Comparison of ENCODE assay signal across 8 cellular contexts in genomic region chr17:39617446-39618251, GRCh38. TPM values are rescaled to one million over a fixed set of nuclear protein-coding genes. Genes with fewer than 3 reads are reported as not detected.
A peak's percentile ranks its signal among the peaks of the same experiment; 100 is the strongest.
DNase-seq lines count a peak whose midpoint lies in the region; ATAC-seq and TF ChIP-seq lines count a peak whose summit lies in the region.

No MANE protein-coding gene starts in this region.

- peak overlapping the region; percentile 81 to 85 for H3K4me3 Mint-ChIP-seq in activated T-cell treated with anti-CD3 and anti-CD28 coated beads, Interleukin-2, amount 50 U/mL, for 72 hours
- H3K4me3 Mint-ChIP-seq in neural progenitor cell = peak overlapping the region; percentile 87

- H3K9ac ChIP-seq in BLaER1 (peak overlapping the region; percentile 79), OCI-LY1 (ENCODE audit: low read length) (peak overlapping the region; percentile 74), neural progenitor cell (no peak overlapping the region)

- H3F3A ChIP-seq in OCI-LY1 (ENCODE audit: insufficient read depth, low read length) (0 out of 2 replicates have a peak, but pooled peaks cover 2% of the 10 kb centered on the region), neural progenitor cell (ENCODE audit: low read depth) (peaks cover 14% of the 10 kb centered on the region)

- H3K4me1 ChIP-seq in BLaER1 (peaks cover 43% of the 10 kb centered on the region), OCI-LY1 (ENCODE audit: insufficient read depth, low read length, severe bottlenecking) (peaks cover 18% of the 10 kb centered on the region), neural progenitor cell (peaks cover 5% of the 10 kb centered on the region)

- H3K9me3 ChIP-seq in BLaER1 (no peaks in the 10 kb centered on the region), OCI-LY1 (ENCODE audit: low read length) (no peaks in the 10 kb centered on the region), neural progenitor cell (ENCODE audit: low read depth) (no peaks in the 10 kb centered on the region)

- H3K9me2 ChIP-seq in OCI-LY1 (ENCODE audit: low read depth, low read length) = no peaks in the 10 kb centered on the region

- peak overlapping the region; percentile 82 for H3K27ac ChIP-seq in BLaER1
- no peak overlapping the region for H3K27ac ChIP-seq in OCI-LY1 (ENCODE audit: low read depth, low read length, poor library complexity, severe bottlenecking)
- H3K27ac ChIP-seq in neural progenitor cell = no peak overlapping the region

- H3K4me2 ChIP-seq in BLaER1 (peak overlapping the region; percentile 94), OCI-LY1 (ENCODE audit: low read length) (peak overlapping the region; percentile 88), neural progenitor cell (peak overlapping the region; percentile 96)

- peaks cover 10% of the 10 kb centered on the region for H3K4me1 Mint-ChIP-seq in activated T-cell treated with anti-CD3 and anti-CD28 coated beads, Interleukin-2, amount 50 U/mL, for 72 hours (ENCODE audit: low read depth)
- peaks cover 13% of the 10 kb centered on the region for H3K4me1 Mint-ChIP-seq in neural progenitor cell

- H2AFZ ChIP-seq in OCI-LY1 (ENCODE audit: low read length) (no peak overlapping the region), neural progenitor cell (replicated peaks) (no peak overlapping the region)

- H3K9me3 Mint-ChIP-seq in activated T-cell treated with anti-CD3 and anti-CD28 coated beads, Interleukin-2, amount 50 U/mL, for 72 hours = no peaks in the 10 kb centered on the region
- no peaks in the 10 kb centered on the region for H3K9me3 Mint-ChIP-seq in neural progenitor cell

- H3K79me2 ChIP-seq in OCI-LY1 (ENCODE audit: insufficient read depth, low read length) (no peaks in the 10 kb centered on the region), neural progenitor cell (ENCODE audit: low read depth) (no peaks in the 10 kb centered on the region)

- no peak for TF ChIP-seq CTCF in OCI-LY1 (IDR thresholded peaks at IDR 0.05; ENCODE audit: low read length)
- TF ChIP-seq CTCF in fibroblast of mammary gland (conservative IDR thresholded peaks at IDR 0.05; ENCODE audit: control insufficient read depth, insufficient read depth, low read depth, low read length) = no peak
- TF ChIP-seq CTCF in neural progenitor cell (IDR thresholded peaks at IDR 0.05) = no peak

- no peaks in the 10 kb centered on the region for H3K27me3 ChIP-seq in BLaER1
- no peaks in the 10 kb centered on the region; the same call in 1 of the 2 replicates for H3K27me3 ChIP-seq in OCI-LY1 (ENCODE audit: insufficient read depth, low read length)
- peaks cover 92% of the 10 kb centered on the region for H3K27me3 ChIP-seq in neural progenitor cell

- H3K36me3 ChIP-seq in BLaER1 = no peaks in the 10 kb centered on the region
- H3K36me3 ChIP-seq in OCI-LY1 (ENCODE audit: insufficient read depth, low read length) = no peaks in the 10 kb centered on the region
- H3K36me3 ChIP-seq in neural progenitor cell = no peaks in the 10 kb centered on the region

- H4K20me1 ChIP-seq in BLaER1 = no peaks in the 10 kb centered on the region
- H4K20me1 ChIP-seq in OCI-LY1 (ENCODE audit: insufficient read depth, low read length) = no peaks in the 10 kb centered on the region
- peaks cover 10% of the 10 kb centered on the region for H4K20me1 ChIP-seq in neural progenitor cell (ENCODE audit: low read depth)

- no peak overlapping the region for H3K27ac Mint-ChIP-seq in activated T-cell treated with anti-CD3 and anti-CD28 coated beads, Interleukin-2, amount 50 U/mL, for 72 hours
- H3K27ac Mint-ChIP-seq in neural progenitor cell = no peak overlapping the region

- peak; percentile 34 for DNase-seq in HPDE6-E6E7 (ENCODE audit: extremely low spot score)
- peak; percentile 58 to 61 for DNase-seq in activated T-cell treated with anti-CD3 and anti-CD28 coated beads, Interleukin-2, amount 50 U/mL, for 72 hours
- peak; percentile 20 for DNase-seq in fibroblast of mammary gland (ENCODE audit: low read depth)
- DNase-seq in neural progenitor cell (ENCODE audit: low spot score) = peak; percentile 69
- peak; percentile 69 for DNase-seq in ureter (ENCODE audit: low spot score)

- peaks cover 22% of the 10 kb centered on the region for H3K27me3 Mint-ChIP-seq in activated T-cell treated with anti-CD3 and anti-CD28 coated beads, Interleukin-2, amount 50 U/mL, for 72 hours (ENCODE audit: low read depth)
- H3K27me3 Mint-ChIP-seq in neural progenitor cell (ENCODE audit: insufficient read depth, low read depth) = peaks cover 60% of the 10 kb centered on the region

- H3K4me3 ChIP-seq in BLaER1 (peak overlapping the region; percentile 68), OCI-LY1 (ENCODE audit: low read depth, low read length, poor library complexity, severe bottlenecking) (peak overlapping the region; percentile 63), fibroblast of mammary gland (ENCODE audit: control insufficient read depth, low read depth, low read length) (peak overlapping the region; percentile 54), neural progenitor cell (peak overlapping the region; percentile 64)

- no peaks in the 10 kb centered on the region for H3K36me3 Mint-ChIP-seq in activated T-cell treated with anti-CD3 and anti-CD28 coated beads, Interleukin-2, amount 50 U/mL, for 72 hours (ENCODE audit: insufficient read depth in 2 of 2)
- H3K36me3 Mint-ChIP-seq in neural progenitor cell = no peaks in the 10 kb centered on the region

- peak; percentile 27 to 43 for ATAC-seq in activated T-cell treated with anti-CD3 and anti-CD28 coated beads, Interleukin-2, amount 50 U/mL, for 72 hours (replicated peaks in 1 of 2)
- ATAC-seq in GM18861 (IDR thresholded peaks at IDR 0.05; ENCODE audit: unreplicated experiment) = no peak

RNA-seq across cellular contexts. Expression of gene PPP1R1B, which starts 9.1 kb away (rescaled TPM):
- not detected for total RNA-seq in activated T-cell treated with anti-CD3 and anti-CD28 coated beads, Interleukin-2, amount 50 U/mL, for 72 hours
- total RNA-seq in neural progenitor cell (ENCODE audit: low replicate concordance) (0.90 TPM in 1 of 2 replicates, not detected in the other), ureter (40.4 TPM)

RNA-seq across cellular contexts. Expression of gene NEUROD2, which starts 9.9 kb away (rescaled TPM):
- total RNA-seq in activated T-cell treated with anti-CD3 and anti-CD28 coated beads, Interleukin-2, amount 50 U/mL, for 72 hours = not detected
- not detected in 2 replicates for total RNA-seq in neural progenitor cell (ENCODE audit: low replicate concordance)
- total RNA-seq in ureter = not detected

RNA-seq across cellular contexts. Expression of gene STARD3, which starts 19.3 kb away (rescaled TPM):
- total RNA-seq in activated T-cell treated with anti-CD3 and anti-CD28 coated beads, Interleukin-2, amount 50 U/mL, for 72 hours = 10 to 100 TPM; 63.5 to 65.1 TPM
- total RNA-seq in neural progenitor cell (ENCODE audit: low replicate concordance) (21.5 and 54.9 TPM in 2 replicates), ureter (64.4 TPM)

RNA-seq across cellular contexts. Expression of gene TCAP, which starts 47.5 kb away (rescaled TPM):
- 1 to 10 TPM; 1.4 to 1.5 TPM for total RNA-seq in activated T-cell treated with anti-CD3 and anti-CD28 coated beads, Interleukin-2, amount 50 U/mL, for 72 hours
- total RNA-seq in neural progenitor cell (ENCODE audit: low replicate concordance) = 0.19 and 1.3 TPM in 2 replicates
- 0.81 TPM for total RNA-seq in ureter

RNA-seq across cellular contexts. Expression of gene PNMT, which starts 50.6 kb away (rescaled TPM):
- under 1 TPM; 0.41 to 0.67 TPM for total RNA-seq in activated T-cell treated with anti-CD3 and anti-CD28 coated beads, Interleukin-2, amount 50 U/mL, for 72 hours
- total RNA-seq in neural progenitor cell (ENCODE audit: low replicate concordance) (0.28 TPM in 1 of 2 replicates, not detected in the other), ureter (7.1 TPM)

Comparison
In these comparisons a context has a peak if more than half of its experiments do, and no peak if none do; other contexts are left out.
1. RNA of gene PPP1R1B, which starts 9.1 kb away (total RNA-seq): 40.4 TPM in ureter (single experiment); not detected in activated T-cell treated with anti-CD3 and anti-CD28 coated beads, Interleukin-2, amount 50 U/mL, for 72 hours and 0.90 TPM in neural progenitor cell; every median in the first group is over 10 times any median in the second.
2. Peak in every context shown above with its lines, with median percentiles within 50 percentile points of each other: H3K4me2 ChIP-seq, H3K4me3 ChIP-seq and DNase-seq.